Comparison of ENCODE assay signal across 12 cellular contexts in genomic region chr14:58805057-58805456, GRCh38.
DNase-seq lines count a peak whose midpoint lies in the region; ATAC-seq and TF ChIP-seq lines count a peak whose summit lies in the region.
"Had no signal": no experiment of that assay in that cellular context is flagged by ENCODE, and none has a peak within 500 bp of the region (broad histone marks: within the 10 kb centered on the region; RNA-seq: fewer than 3 reads in every experiment).

No MANE protein-coding gene starts in this region.

- peaks cover 0 to 11% (median 0%) of the 10 kb centered on the region in 3 donors for H3K4me1 ChIP-seq in gastroesophageal sphincter

- TF ChIP-seq CTCF in gastroesophageal sphincter (IDR thresholded peaks at IDR 0.05): no peak

- no peaks in the 10 kb centered on the region for H3K9me3 ChIP-seq in gastroesophageal sphincter
- H3K9me3 ChIP-seq: SJCRH30 had no signal

- TF ChIP-seq POLR2A in gastroesophageal sphincter (IDR thresholded peaks at IDR 0.05): no peak

- intact Hi-C loops in Right ventricle myocardium superior (cut with DNase I): no loop called here
- intact Hi-C loops in cardiac septum (cut with DNase I): no loop called here
- intact Hi-C loops in posterior vena cava (cut with DNase I): no loop called here

- ATAC-seq in Right ventricle myocardium superior (ENCODE audit: poor library complexity) (peak; percentile 78), gastroesophageal sphincter (peak; percentile 91), GM21723 (IDR thresholded peaks at IDR 0.05; ENCODE audit: unreplicated experiment) (no peak)
- ATAC-seq: activated CD8-positive, alpha-beta T cell treated with anti-CD3 and anti-CD28 coated beads, Interleukin-2, amount 10 ng/mL, durations not matched to agents 7 days and 5 days had no signal

- no peak overlapping the region for H3K4me3 ChIP-seq in gastroesophageal sphincter
- H3K4me3 ChIP-seq: SJCRH30 had no signal

- H3K27ac ChIP-seq in gastroesophageal sphincter: no peak overlapping the region
- H3K27ac ChIP-seq: SJCRH30 had no signal

- no peaks in the 10 kb centered on the region for H3K36me3 ChIP-seq in gastroesophageal sphincter
- H3K36me3 ChIP-seq: SJCRH30 had no signal

- TF ChIP-seq EP300 in gastroesophageal sphincter (IDR thresholded peaks at IDR 0.05): no peak

- DNase-seq in Right ventricle myocardium superior (no peak), cardiac septum (ENCODE audit: low spot score) (no peak), NCI-H524 treated with DMSO at 0.1 percent for 48 hours (lab: John Stamatoyannopoulos, UW) (peak; percentile 14), NCI-H526 treated with DMSO at 0.1 percent for 48 hours (lab: John Stamatoyannopoulos, UW) (no peak), posterior vena cava (ENCODE audit: low spot score) (no peak), dermis blood vessel endothelial cell (no peak)
- DNase-seq: activated CD8-positive, alpha-beta T cell treated with anti-CD3 and anti-CD28 coated beads, Interleukin-2, amount 10 ng/mL, durations not matched to agents 7 days and 5 days; NCI-H82; posterior cingulate gyrus; SJCRH30 had no signal

- WGBS in gastroesophageal sphincter (ENCODE audit: low coverage in 1 of 2), 2 donors: 56 to 100% methylated on average over 1 to 4 of the region's 4 CpGs

- no peaks in the 10 kb centered on the region for H3K27me3 ChIP-seq in gastroesophageal sphincter
- H3K27me3 ChIP-seq: SJCRH30 had no signal
